ENCODE assay signal across 7 cellular contexts in the genomic region with DNA sequence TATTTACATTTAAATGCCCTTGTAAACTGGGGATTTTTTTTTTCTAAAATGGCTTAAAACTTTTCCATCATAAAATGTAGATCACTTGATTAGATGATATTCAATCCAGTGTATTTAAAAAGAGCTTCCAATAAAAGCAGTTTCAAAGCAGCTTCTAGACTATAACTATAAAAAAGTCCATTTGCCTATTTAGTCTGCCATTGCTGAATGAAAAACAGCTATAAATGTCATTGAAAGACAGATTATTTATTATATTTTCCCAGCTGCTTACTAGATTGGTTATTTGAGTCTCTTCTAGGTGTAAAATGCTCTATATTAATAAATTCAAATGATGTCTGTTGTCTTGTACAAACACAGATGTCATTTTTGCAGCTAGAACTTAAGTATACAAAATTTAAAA.
"Had no signal": no experiment of that assay in that cellular context is flagged by ENCODE, and none has a peak within 500 bp of the region (broad histone marks: within the 10 kb centered on the region; RNA-seq: fewer than 3 reads in every experiment).

No MANE protein-coding gene starts in this region.

- DNase-seq: H9, HCEC 1CT had no signal

- H3K4me3 ChIP-seq: GM23338 had no signal

- H3K27ac ChIP-seq: HL-60 had no signal

- ATAC-seq: GM23338, HepG2 had no signal

- FAIRE-seq: H1, H54, HepG2 had no signal
